ENCODE assay signal across 10 cellular contexts in genomic region chr2:174035981-174036742, GRCh38.
DNase-seq lines count a peak whose midpoint lies in the region; ATAC-seq and TF ChIP-seq lines count a peak whose summit lies in the region.
"Had no signal": no experiment of that assay in that cellular context is flagged by ENCODE, and none has a peak within 500 bp of the region (broad histone marks: within the 10 kb centered on the region; RNA-seq: fewer than 3 reads in every experiment).

No MANE protein-coding gene starts in this region.

- H3K36me3 Mint-ChIP-seq in CD14-positive monocyte (peaks cover 5 to 9% of the 10 kb centered on the region in 2 donors), endodermal cell (ENCODE audit: low read depth) (no peaks in the 10 kb centered on the region), neural progenitor cell (no peaks in the 10 kb centered on the region)
- no peaks in the 10 kb centered on the region for H3K36me3 Mint-ChIP-seq in activated T-cell treated with anti-CD3 and anti-CD28 coated beads, Interleukin-2, amount 50 U/mL, for 4 hours (ENCODE audit: insufficient read depth)
- no peaks in the 10 kb centered on the region for H3K36me3 Mint-ChIP-seq in activated naive CD8-positive, alpha-beta T cell treated with anti-CD3 and anti-CD28 coated beads, Interleukin-2, amount 50 U/mL, for 24 hours (ENCODE audit: low read depth)

- no peaks in the 10 kb centered on the region for H4K20me1 ChIP-seq in neural progenitor cell (ENCODE audit: low read depth)

- WGBS in endodermal cell (ENCODE audit: insufficient coverage in 1 of 2, insufficient read length in 1 of 2), 2 experiments, result 89 to 90% methylated on average over 3 to 12 of the region's 12 CpGs

- H3K4me1 ChIP-seq in endodermal cell (ENCODE audit: control insufficient read depth, insufficient read depth, low read length) (peaks cover 4% of the 10 kb centered on the region), neural progenitor cell (peaks cover 4% of the 10 kb centered on the region)

- intact Hi-C loops in CD14-positive monocyte (cut with micrococcal nuclease), result loop anchor here in 1 of 2 donors (5.0 kb wide), 1 partner anchor 69 kb away; the partner anchor contains the start of gene SP3
- intact Hi-C loops in posterior cingulate gyrus (cut with DNase I), result no loop called here

- H3K4me3 Mint-ChIP-seq in CD14-positive monocyte (peak overlapping the region; percentile 64 to 88), endodermal cell (no peak overlapping the region), neural progenitor cell (no peak overlapping the region)
- no peak overlapping the region for H3K4me3 Mint-ChIP-seq in activated T-cell treated with anti-CD3 and anti-CD28 coated beads, Interleukin-2, amount 50 U/mL, for 4 hours
- H3K4me3 Mint-ChIP-seq in activated naive CD8-positive, alpha-beta T cell treated with anti-CD3 and anti-CD28 coated beads, Interleukin-2, amount 50 U/mL, for 24 hours, result no peak overlapping the region

- peaks cover 90% of the 10 kb centered on the region for H3K4me1 Mint-ChIP-seq in CD14-positive monocyte
- H3K4me1 Mint-ChIP-seq in endodermal cell, result peaks cover 31% of the 10 kb centered on the region
- H3K4me1 Mint-ChIP-seq in neural progenitor cell, result peaks cover 41% of the 10 kb centered on the region
- H3K4me1 Mint-ChIP-seq in activated T-cell treated with anti-CD3 and anti-CD28 coated beads, Interleukin-2, amount 50 U/mL, for 4 hours (ENCODE audit: low read depth), result peaks cover 15% of the 10 kb centered on the region
- peaks cover 26% of the 10 kb centered on the region for H3K4me1 Mint-ChIP-seq in activated naive CD8-positive, alpha-beta T cell treated with anti-CD3 and anti-CD28 coated beads, Interleukin-2, amount 50 U/mL, for 24 hours

- no peak overlapping the region for H3K4me3 ChIP-seq in endodermal cell (ENCODE audit: low read length)
- H3K4me3 ChIP-seq in neural progenitor cell, result no peak overlapping the region

- H3F3A ChIP-seq in neural progenitor cell (ENCODE audit: low read depth), result peaks cover 5% of the 10 kb centered on the region

- no peaks in the 10 kb centered on the region for H3K36me3 ChIP-seq in endodermal cell (ENCODE audit: control insufficient read depth, insufficient read depth, low read length)
- no peaks in the 10 kb centered on the region for H3K36me3 ChIP-seq in neural progenitor cell

- TF ChIP-seq CTCF in CD14-positive monocyte (IDR thresholded peaks at IDR 0.05), result peak; percentile 85
- TF ChIP-seq CTCF in endodermal cell (conservative IDR thresholded peaks at IDR 0.05), result peak; percentile 76
- TF ChIP-seq CTCF in neural progenitor cell (IDR thresholded peaks at IDR 0.05), result peak; percentile 41

- peak; percentile 86 for DNase-seq in CD14-positive monocyte (ENCODE audit: low spot score)
- peak; percentile 57 for DNase-seq in NAMALWA (ENCODE audit: low spot score)
- DNase-seq in endodermal cell, result no peak
- no peak for DNase-seq in neural progenitor cell (ENCODE audit: low spot score)
- no peak for DNase-seq in activated T-cell treated with anti-CD3 and anti-CD28 coated beads, Interleukin-2, amount 50 U/mL, for 4 hours
- no peak for DNase-seq in activated naive CD8-positive, alpha-beta T cell treated with anti-CD3 and anti-CD28 coated beads, Interleukin-2, amount 50 U/mL, for 24 hours
- DNase-seq in activated CD4-positive, alpha-beta T cell treated with anti-CD3 and anti-CD28 coated beads for 1 hour, result no peak
- DNase-seq in posterior cingulate gyrus, result no peak
- DNase-seq: activated T-cell treated with anti-CD3 and anti-CD28 coated beads for 4 hours, NCI-H510A had no signal

- no peak overlapping the region for H3K9ac ChIP-seq in endodermal cell (ENCODE audit: extremely low read depth, low read length, poor library complexity, severe bottlenecking)
- H3K9ac ChIP-seq in neural progenitor cell, result no peak overlapping the region

- no peak for ATAC-seq in activated T-cell treated with anti-CD3 and anti-CD28 coated beads, Interleukin-2, amount 50 U/mL, for 4 hours
- ATAC-seq in activated naive CD8-positive, alpha-beta T cell treated with anti-CD3 and anti-CD28 coated beads, Interleukin-2, amount 50 U/mL, for 24 hours, result no peak

- H3K9me3 Mint-ChIP-seq in CD14-positive monocyte (peaks cover 0 to 1% (median 0%) of the 10 kb centered on the region in 7 donors), endodermal cell (no peaks in the 10 kb centered on the region), neural progenitor cell (peaks cover 4% of the 10 kb centered on the region)
- H3K9me3 Mint-ChIP-seq in activated T-cell treated with anti-CD3 and anti-CD28 coated beads, Interleukin-2, amount 50 U/mL, for 4 hours, result no peaks in the 10 kb centered on the region
- H3K9me3 Mint-ChIP-seq in activated naive CD8-positive, alpha-beta T cell treated with anti-CD3 and anti-CD28 coated beads, Interleukin-2, amount 50 U/mL, for 24 hours, result no peaks in the 10 kb centered on the region

- H3K27me3 Mint-ChIP-seq in CD14-positive monocyte (ENCODE audit: low read depth in 3 of 3), result peaks cover 0 to 6% (median 2%) of the 10 kb centered on the region in 3 donors
- H3K27me3 Mint-ChIP-seq in endodermal cell (ENCODE audit: insufficient read depth), result peaks cover 3% of the 10 kb centered on the region
- H3K27me3 Mint-ChIP-seq in neural progenitor cell (ENCODE audit: insufficient read depth, low read depth), result peaks cover 10% of the 10 kb centered on the region
- H3K27me3 Mint-ChIP-seq in activated T-cell treated with anti-CD3 and anti-CD28 coated beads, Interleukin-2, amount 50 U/mL, for 4 hours (ENCODE audit: low read depth), result no peaks in the 10 kb centered on the region
- no peaks in the 10 kb centered on the region for H3K27me3 Mint-ChIP-seq in activated naive CD8-positive, alpha-beta T cell treated with anti-CD3 and anti-CD28 coated beads, Interleukin-2, amount 50 U/mL, for 24 hours

- no peak overlapping the region for H2AFZ ChIP-seq in neural progenitor cell (replicated peaks)

- H3K27me3 ChIP-seq in endodermal cell (ENCODE audit: control insufficient read depth, insufficient read depth, low read length, poor library complexity, severe bottlenecking) (no peaks in the 10 kb centered on the region), neural progenitor cell (no peaks in the 10 kb centered on the region)

- no peak overlapping the region for H3K4me2 ChIP-seq in neural progenitor cell

- H3K27ac Mint-ChIP-seq in CD14-positive monocyte, result peak overlapping the region; percentile 97 to 100 (median 99)
- no peak overlapping the region for H3K27ac Mint-ChIP-seq in endodermal cell
- H3K27ac Mint-ChIP-seq in neural progenitor cell, result no peak overlapping the region
- H3K27ac Mint-ChIP-seq in activated naive CD8-positive, alpha-beta T cell treated with anti-CD3 and anti-CD28 coated beads, Interleukin-2, amount 50 U/mL, for 24 hours, result no peak overlapping the region

- H3K9me3 ChIP-seq in endodermal cell (ENCODE audit: control insufficient read depth, low read length) (no peaks in the 10 kb centered on the region), neural progenitor cell (ENCODE audit: low read depth) (no peaks in the 10 kb centered on the region)

- no peaks in the 10 kb centered on the region for H3K79me2 ChIP-seq in neural progenitor cell (ENCODE audit: low read depth)

- H3K27ac ChIP-seq in endodermal cell (ENCODE audit: low read depth, low read length) (no peak overlapping the region), neural progenitor cell (no peak overlapping the region)

Comparison
In these comparisons a context has a peak if more than half of its experiments do, and no peak if none do; other contexts are left out.
1. DNase-seq: peak in CD14-positive monocyte (single experiment) and NAMALWA (single experiment); none in endodermal cell (single experiment), neural progenitor cell (single experiment), activated T-cell treated with anti-CD3 and anti-CD28 coated beads, Interleukin-2, amount 50 U/mL, for 4 hours (single experiment), activated naive CD8-positive, alpha-beta T cell treated with anti-CD3 and anti-CD28 coated beads, Interleukin-2, amount 50 U/mL, for 24 hours (single experiment), activated CD4-positive, alpha-beta T cell treated with anti-CD3 and anti-CD28 coated beads for 1 hour (single experiment) and posterior cingulate gyrus (0 of 10).
2. H3K27ac Mint-ChIP-seq: peak in CD14-positive monocyte (7 of 7); none in endodermal cell (single experiment), neural progenitor cell (single experiment) and activated naive CD8-positive, alpha-beta T cell treated with anti-CD3 and anti-CD28 coated beads, Interleukin-2, amount 50 U/mL, for 24 hours (single experiment).
3. H3K4me3 Mint-ChIP-seq: peak in CD14-positive monocyte (2 of 2); none in endodermal cell (single experiment), neural progenitor cell (single experiment), activated T-cell treated with anti-CD3 and anti-CD28 coated beads, Interleukin-2, amount 50 U/mL, for 4 hours (single experiment) and activated naive CD8-positive, alpha-beta T cell treated with anti-CD3 and anti-CD28 coated beads, Interleukin-2, amount 50 U/mL, for 24 hours (single experiment).
4. Peak in every context shown above with its lines, with median percentiles within 50 percentile points of each other: CTCF ChIP-seq.